In the genomic region with DNA sequence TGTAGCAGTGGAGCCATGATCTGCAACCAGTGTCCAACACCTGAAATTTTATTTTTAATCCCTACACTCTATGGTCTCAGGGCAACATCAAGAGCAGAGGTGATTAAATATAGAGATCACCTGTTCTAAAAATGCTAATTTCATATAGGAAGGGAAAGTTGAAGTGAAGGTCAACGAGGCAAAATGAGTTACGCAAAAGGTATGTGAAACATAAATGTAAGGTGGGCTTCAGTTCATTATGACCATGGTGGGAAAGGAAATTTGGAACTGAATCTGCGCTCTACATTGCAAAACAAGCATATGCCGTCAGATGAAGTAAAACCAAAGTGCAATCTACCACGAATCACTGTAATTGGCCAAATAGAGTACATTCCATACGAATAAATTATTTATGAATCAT, we compare ENCODE assay signal across 31 cellular contexts. TPM values are rescaled to one million over a fixed set of nuclear protein-coding genes. Genes with fewer than 3 reads are reported as not detected.
"Had no signal": no experiment of that assay in that cellular context is flagged by ENCODE, and none has a peak within 500 bp of the region (broad histone marks: within the 10 kb centered on the region; RNA-seq: fewer than 3 reads in every experiment).

No MANE protein-coding gene starts in this region.

- DNase-seq: activated CD4-positive, alpha-beta memory T cell treated with anti-CD3 and anti-CD28 coated beads, Interleukin-2, amount 10 ng/mL, durations not matched to agents 7 days and 5 days; activated CD4-positive, alpha-beta T cell treated with anti-CD3 and anti-CD28 coated beads, Interleukin-2, amount 50 U/mL, for 1 hour; activated CD4-positive, CD25-positive, alpha-beta regulatory T cell; activated gamma-delta T cell; activated naive CD4-positive, alpha-beta T cell treated with anti-CD3 and anti-CD28 coated beads for 36 hours; activated T-cell treated with anti-CD3 and anti-CD28 coated beads for 4 hours; activated T-cell treated with anti-CD3 and anti-CD28 coated beads, Interleukin-2, amount 50 U/mL, for 48 hours; brain microvascular endothelial cell; cerebellar nuclear complex; NCI-H1048; NCI-H146; NCI-H1930; NCI-H2107; NCI-H2171 treated with DMSO at 0.1 percent for 48 hours; NCI-H226; NCI-H526; NCI-H774; OCI-M1; Peyer's patch; Right ventricle myocardium superior; SJCRH30; SK-N-SH; T-helper 1 cell had no signal

- H3K4me1 Mint-ChIP-seq: activated CD4-positive, alpha-beta memory T cell treated with anti-CD3 and anti-CD28 coated beads, Interleukin-2, amount 10 ng/mL, durations not matched to agents 7 days and 5 days; activated T-helper 17 cell treated with anti-CD3 and anti-CD28 coated beads, Interleukin-2, amount 50 U/mL, for 72 hours had no signal

- ATAC-seq: activated T-helper 17 cell treated with anti-CD3 and anti-CD28 coated beads, Interleukin-2, amount 50 U/mL, for 72 hours had no signal

- H3K27ac Mint-ChIP-seq: activated CD4-positive, alpha-beta memory T cell treated with anti-CD3 and anti-CD28 coated beads, Interleukin-2, amount 10 ng/mL, durations not matched to agents 7 days and 5 days; activated naive CD4-positive, alpha-beta T cell treated with anti-CD3 and anti-CD28 coated beads for 36 hours; activated naive CD8-positive, alpha-beta T cell; activated T-helper 17 cell treated with anti-CD3 and anti-CD28 coated beads, Interleukin-2, amount 50 U/mL, for 72 hours had no signal

- H3K4me3 Mint-ChIP-seq: activated CD4-positive, alpha-beta memory T cell treated with anti-CD3 and anti-CD28 coated beads, Interleukin-2, amount 10 ng/mL, durations not matched to agents 7 days and 5 days; activated naive CD4-positive, alpha-beta T cell treated with anti-CD3 and anti-CD28 coated beads for 36 hours; activated naive CD8-positive, alpha-beta T cell; activated T-helper 17 cell treated with anti-CD3 and anti-CD28 coated beads, Interleukin-2, amount 50 U/mL, for 72 hours had no signal

- H3K36me3 Mint-ChIP-seq: activated naive CD8-positive, alpha-beta T cell had no signal

RNA-seq across cellular contexts. Expression of a gene that starts 35.2 kb away (rescaled TPM):
- total RNA-seq: activated CD4-positive, alpha-beta memory T cell treated with anti-CD3 and anti-CD28 coated beads, Interleukin-2, amount 10 ng/mL, durations not matched to agents 7 days and 5 days; activated CD8-positive, alpha-beta memory T cell treated with anti-CD3 and anti-CD28 coated beads for 36 hours; activated naive CD4-positive, alpha-beta T cell treated with anti-CD3 and anti-CD28 coated beads for 36 hours; cardiac septum; LHCN-M2; M059J; NCI-H460; Peyer's patch; Right ventricle myocardium superior; SJCRH30; T-helper 2 cell treated with Interferon-gamma antibody and Interleukin-4, amounts not matched to agents 100 ng/mL and 5 ng/mL, for 36 hours had no signal
